8 cellular contexts compared by ENCODE assay signal in the genomic region with DNA sequence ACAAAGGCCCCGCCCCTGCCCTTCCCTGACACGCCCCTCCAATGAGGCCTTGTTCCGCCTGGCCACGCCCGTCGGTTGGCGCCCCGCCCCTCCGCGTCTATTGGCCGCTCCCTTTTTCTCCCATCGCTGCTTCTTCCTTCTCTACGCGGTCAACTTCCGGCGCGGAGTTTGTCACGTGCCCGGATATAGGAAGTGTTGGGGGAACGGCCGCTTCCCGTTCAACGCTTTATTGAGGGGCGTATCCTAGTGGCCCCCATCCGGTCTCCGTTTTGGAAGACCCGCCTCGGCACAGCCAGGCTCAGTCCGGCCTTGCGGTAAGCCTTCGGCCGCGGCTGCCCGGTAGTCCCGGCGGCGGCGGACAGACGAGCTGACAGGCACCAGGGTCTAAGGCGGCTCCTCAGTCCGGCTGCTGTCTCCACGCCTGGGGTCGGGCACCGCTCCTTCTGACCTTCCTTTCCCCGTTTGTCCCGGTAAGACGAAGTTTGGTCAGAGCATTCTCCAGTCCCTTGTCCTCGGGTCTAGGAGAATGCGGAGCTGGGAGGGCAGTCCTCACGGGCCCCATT. TPM values are rescaled to one million over a fixed set of nuclear protein-coding genes. Genes with fewer than 3 reads are reported as not detected.
DNase-seq lines count a peak whose midpoint lies in the region; ATAC-seq and TF ChIP-seq lines count a peak whose summit lies in the region.

A gene with protein sequence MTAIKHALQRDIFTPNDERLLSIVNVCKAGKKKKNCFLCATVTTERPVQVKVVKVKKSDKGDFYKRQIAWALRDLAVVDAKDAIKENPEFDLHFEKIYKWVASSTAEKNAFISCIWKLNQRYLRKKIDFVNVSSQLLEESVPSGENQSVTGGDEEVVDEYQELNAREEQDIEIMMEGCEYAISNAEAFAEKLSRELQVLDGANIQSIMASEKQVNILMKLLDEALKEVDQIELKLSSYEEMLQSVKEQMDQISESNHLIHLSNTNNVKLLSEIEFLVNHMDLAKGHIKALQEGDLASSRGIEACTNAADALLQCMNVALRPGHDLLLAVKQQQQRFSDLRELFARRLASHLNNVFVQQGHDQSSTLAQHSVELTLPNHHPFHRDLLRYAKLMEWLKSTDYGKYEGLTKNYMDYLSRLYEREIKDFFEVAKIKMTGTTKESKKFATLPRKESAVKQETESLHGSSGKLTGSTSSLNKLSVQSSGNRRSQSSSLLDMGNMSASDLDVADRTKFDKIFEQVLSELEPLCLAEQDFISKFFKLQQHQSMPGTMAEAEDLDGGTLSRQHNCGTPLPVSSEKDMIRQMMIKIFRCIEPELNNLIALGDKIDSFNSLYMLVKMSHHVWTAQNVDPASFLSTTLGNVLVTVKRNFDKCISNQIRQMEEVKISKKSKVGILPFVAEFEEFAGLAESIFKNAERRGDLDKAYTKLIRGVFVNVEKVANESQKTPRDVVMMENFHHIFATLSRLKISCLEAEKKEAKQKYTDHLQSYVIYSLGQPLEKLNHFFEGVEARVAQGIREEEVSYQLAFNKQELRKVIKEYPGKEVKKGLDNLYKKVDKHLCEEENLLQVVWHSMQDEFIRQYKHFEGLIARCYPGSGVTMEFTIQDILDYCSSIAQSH (plus strand): TSS at position 165 of the 563 bp plus-strand sequence. CDS start 4,676 bp downstream, outside the sequence.

- H4K20me1 ChIP-seq in SU-DHL-6 (ENCODE audit: low read depth, low read length), result no peaks in the 10 kb centered on the region

- DNase-seq in NCI-H128 (lab: John Stamatoyannopoulos, UW; ENCODE audit: unreplicated experiment) (peak; percentile 84), head of caudate nucleus (peak; percentile 98 to 100 (median 99)), osteocyte (ENCODE audit: extremely low spot score, unreplicated experiment) (peak; percentile 99)
- peak; percentile 98 for DNase-seq in activated naive CD8-positive, alpha-beta T cell treated with anti-CD3 and anti-CD28 coated beads, Interleukin-2, amount 10 ng/mL, durations not matched to agents 7 days and 5 days

- no peaks in the 10 kb centered on the region for H3K9me3 Mint-ChIP-seq in activated naive CD8-positive, alpha-beta T cell treated with anti-CD3 and anti-CD28 coated beads, Interleukin-2, amount 10 ng/mL, durations not matched to agents 7 days and 5 days
- no peaks in the 10 kb centered on the region for H3K9me3 Mint-ChIP-seq in osteocyte (ENCODE audit: unreplicated experiment)

- no peaks in the 10 kb centered on the region for H3K27me3 Mint-ChIP-seq in activated naive CD8-positive, alpha-beta T cell treated with anti-CD3 and anti-CD28 coated beads, Interleukin-2, amount 10 ng/mL, durations not matched to agents 7 days and 5 days
- H3K27me3 Mint-ChIP-seq in osteocyte (ENCODE audit: unreplicated experiment), result peaks cover 24% of the 10 kb centered on the region

- peak; percentile 77 for TF ChIP-seq POLR2A in GM10847 (IDR thresholded peaks at IDR 0.05; ENCODE audit: extremely low read depth, insufficient read length)

- peaks cover 17% of the 10 kb centered on the region for H3K4me1 Mint-ChIP-seq in activated naive CD8-positive, alpha-beta T cell treated with anti-CD3 and anti-CD28 coated beads, Interleukin-2, amount 10 ng/mL, durations not matched to agents 7 days and 5 days
- H3K4me1 Mint-ChIP-seq in osteocyte (ENCODE audit: unreplicated experiment), result peaks cover 3% of the 10 kb centered on the region

- H3K4me3 Mint-ChIP-seq in activated naive CD8-positive, alpha-beta T cell treated with anti-CD3 and anti-CD28 coated beads, Interleukin-2, amount 10 ng/mL, durations not matched to agents 7 days and 5 days, result peak within 1 kb of the TSS; percentile 36
- no peak within 1 kb of the TSS for H3K4me3 Mint-ChIP-seq in osteocyte (ENCODE audit: unreplicated experiment)

- ATAC-seq in HG02678 (IDR thresholded peaks at IDR 0.05; ENCODE audit: unreplicated experiment), result peak; percentile 98
- ATAC-seq in activated naive CD8-positive, alpha-beta T cell treated with anti-CD3 and anti-CD28 coated beads, Interleukin-2, amount 10 ng/mL, durations not matched to agents 7 days and 5 days (ENCODE audit: low read depth), result peak; percentile 92

- no peak for TF ChIP-seq CTCF in SU-DHL-6 (IDR thresholded peaks at IDR 0.05; ENCODE audit: insufficient read depth, low read length, poor library complexity, severe bottlenecking)
- no peak for TF ChIP-seq CTCF in osteocyte (IDR thresholded peaks at IDR 0.05)

- H3K27ac ChIP-seq in SU-DHL-6 (ENCODE audit: low read depth, low read length), result no peak within 1 kb of the TSS
- peak within 1 kb of the TSS; percentile 82 for H3K27ac ChIP-seq in thymus (ENCODE audit: low read depth)

- no peaks in the 10 kb centered on the region for H3K9me2 ChIP-seq in SU-DHL-6 (replicated peaks; ENCODE audit: insufficient read depth, low read length)

- no peaks in the 10 kb centered on the region for H3F3A ChIP-seq in SU-DHL-6 (ENCODE audit: insufficient read depth)

- H3K9ac ChIP-seq in SU-DHL-6 (ENCODE audit: low read length), result peak within 1 kb of the TSS; percentile 80

- peak within 1 kb of the TSS; percentile 96 for H3K4me3 ChIP-seq in SU-DHL-6 (ENCODE audit: insufficient read depth, low read length, poor library complexity, severe bottlenecking)
- peak within 1 kb of the TSS; percentile 100 for H3K4me3 ChIP-seq in thymus (ENCODE audit: low read length)

- POLR2A ChIA-PET in activated naive CD8-positive, alpha-beta T cell treated with anti-CD3 and anti-CD28 coated beads, Interleukin-2, amount 10 ng/mL, durations not matched to agents 7 days and 5 days (lab: Charles Lee), result interaction anchor here (0.9 to 1.1 kb wide), 2 partner anchors 1054 to 1124 kb away, joined by 4 read pairs; a partner anchor contains a TSS

- H3K27me3 ChIP-seq in SU-DHL-6 (ENCODE audit: low read length), result no peaks in the 10 kb centered on the region
- peaks cover 2% of the 10 kb centered on the region for H3K27me3 ChIP-seq in thymus (ENCODE audit: control insufficient read depth, insufficient read depth)

- peaks cover 24% of the 10 kb centered on the region; the same call in 1 of the 2 replicates for H3K79me2 ChIP-seq in SU-DHL-6 (ENCODE audit: insufficient read depth, low read length)

- H3K9me3 ChIP-seq in SU-DHL-6 (ENCODE audit: insufficient read depth, low read length) (no peaks in the 10 kb centered on the region), thymus (ENCODE audit: control insufficient read depth) (no peaks in the 10 kb centered on the region)

- intact Hi-C loops in head of caudate nucleus (cut with DNase I), result no loop called here

- H2AFZ ChIP-seq in SU-DHL-6 (ENCODE audit: low read depth, low read length, severe bottlenecking), result peak within 1 kb of the TSS; percentile 98

- no peaks in the 10 kb centered on the region; the same call in 1 of the 2 replicates for H3K36me3 ChIP-seq in SU-DHL-6 (ENCODE audit: low read length)
- no peaks in the 10 kb centered on the region for H3K36me3 ChIP-seq in thymus (ENCODE audit: control insufficient read depth, insufficient read depth)

- H3K27ac Mint-ChIP-seq in activated naive CD8-positive, alpha-beta T cell treated with anti-CD3 and anti-CD28 coated beads, Interleukin-2, amount 10 ng/mL, durations not matched to agents 7 days and 5 days, result peak within 1 kb of the TSS; percentile 86
- H3K27ac Mint-ChIP-seq in osteocyte (ENCODE audit: unreplicated experiment), result peak within 1 kb of the TSS; percentile 92

- under 1% methylated on average over 50 of the region's 50 CpGs for WGBS in thymus

- peaks cover 11% of the 10 kb centered on the region for H3K4me1 ChIP-seq in thymus (ENCODE audit: control insufficient read depth, insufficient read depth, low read length)

- peak within 1 kb of the TSS; percentile 69 for H3K4me2 ChIP-seq in SU-DHL-6 (ENCODE audit: low read depth, low read length, poor library complexity, severe bottlenecking)

- H3K36me3 Mint-ChIP-seq in activated naive CD8-positive, alpha-beta T cell treated with anti-CD3 and anti-CD28 coated beads, Interleukin-2, amount 10 ng/mL, durations not matched to agents 7 days and 5 days, result peaks cover 18% of the 10 kb centered on the region
- peaks cover 10% of the 10 kb centered on the region for H3K36me3 Mint-ChIP-seq in osteocyte (ENCODE audit: unreplicated experiment)

RNA-seq across cellular contexts. Expression of the gene that starts here (rescaled TPM):
- 10 to 100 TPM; 35.5 to 37.5 TPM for total RNA-seq in activated naive CD8-positive, alpha-beta T cell treated with anti-CD3 and anti-CD28 coated beads, Interleukin-2, amount 10 ng/mL, durations not matched to agents 7 days and 5 days
- 31.8 and 33.3 TPM in 2 replicates for total RNA-seq in osteocyte
- polyA plus RNA-seq in thymus, result 38.8 TPM
